Comparison of ENCODE assay signal across 1 cellular context in genomic region chr11:43737194-43737575, GRCh38.
TF ChIP-seq lines count a peak whose summit lies in the region.

No MANE protein-coding gene starts in this region.

TF ChIP-seq in GM23338, 12 proteins besides CTCF, POLR2A, EP300 and RAD21 (continued from another document):
- no peak for TF ChIP-seq ETS1 (IDR thresholded peaks at IDR 0.05)
- TF ChIP-seq POLR2AphosphoS5 (IDR thresholded peaks at IDR 0.05; ENCODE audit: low read depth), result no peak
- TF ChIP-seq EZH2phosphoT487 (IDR thresholded peaks at IDR 0.05; ENCODE audit: unreplicated experiment), result no peak
